Comparison of ENCODE assay signal across 20 cellular contexts in genomic region chr5:104082754-104083153, GRCh38.
DNase-seq lines count a peak whose midpoint lies in the region; ATAC-seq, FAIRE-seq and TF ChIP-seq lines count a peak whose summit lies in the region.
"Had no signal": no experiment of that assay in that cellular context is flagged by ENCODE, and none has a peak within 500 bp of the region (broad histone marks: within the 10 kb centered on the region; RNA-seq: fewer than 3 reads in every experiment).

No MANE protein-coding gene starts in this region.

- no peak overlapping the region for H3K14ac ChIP-seq in IMR-90 (replicated peaks; ENCODE audit: low read depth, low read length)

- no peaks in the 10 kb centered on the region; a peak in 1 of 5 replicates for H3K36me3 ChIP-seq in HepG2 (replicated peaks in 1 of 2; ENCODE audit: control insufficient read depth in 1 of 2, insufficient read depth in 2 of 2, low read length in 2 of 2)
- no peaks in the 10 kb centered on the region for H3K36me3 ChIP-seq in right lobe of liver
- no peaks in the 10 kb centered on the region for H3K36me3 ChIP-seq in IMR-90 (ENCODE audit: control insufficient read depth, insufficient read depth, low read length)
- H3K36me3 ChIP-seq in PC-3 (ENCODE audit: low read depth, low read length) = no peaks in the 10 kb centered on the region
- no peaks in the 10 kb centered on the region for H3K36me3 ChIP-seq in thyroid gland
- H3K36me3 ChIP-seq in effector memory CD4-positive, alpha-beta T cell (ENCODE audit: control insufficient read depth, insufficient read depth, low read length) = no peaks in the 10 kb centered on the region
- H3K36me3 ChIP-seq: BE2C had no signal

- H3K27ac ChIP-seq in HepG2 (ENCODE audit: extremely low read length, insufficient read depth, low read length) (no peak overlapping the region), right lobe of liver (no peak overlapping the region), IMR-90 (ENCODE audit: insufficient read depth, low read length) (no peak overlapping the region), PC-3 (ENCODE audit: low read length) (no peak overlapping the region), thyroid gland (no peak overlapping the region)
- no peak overlapping the region for H3K27ac ChIP-seq in effector memory CD4-positive, alpha-beta T cell (ENCODE audit: insufficient read depth, low read length, poor library complexity, severe bottlenecking)

- no peak overlapping the region for H3K4me3 ChIP-seq in HepG2 (replicated peaks in 1 of 3; ENCODE audit: insufficient read depth in 1 of 3, low read depth in 2 of 3, low read length in 3 of 3)
- H3K4me3 ChIP-seq in right lobe of liver = no peak overlapping the region
- H3K4me3 ChIP-seq in IMR-90 (ENCODE audit: insufficient read depth, low read depth, low read length) = no peak overlapping the region
- no peak overlapping the region for H3K4me3 ChIP-seq in PC-3 (ENCODE audit: low read length)
- no peak overlapping the region for H3K4me3 ChIP-seq in thyroid gland (replicated peaks in 1 of 3)
- no peak overlapping the region for H3K4me3 ChIP-seq in effector memory CD4-positive, alpha-beta T cell (ENCODE audit: insufficient read depth, low read depth, low read length, poor library complexity, severe bottlenecking)
- H3K4me3 ChIP-seq: GM23338 had no signal

- no peak overlapping the region for H3K4ac ChIP-seq in IMR-90 (ENCODE audit: low read depth, low read length)

- TF ChIP-seq EP300 in HepG2 (IDR thresholded peaks at IDR 0.05; ENCODE audit: low read depth in 2 of 2, low read length in 2 of 2) = no peak
- no peak for TF ChIP-seq EP300 in HepG2 (CRISPR knock-in tag; IDR thresholded peaks at IDR 0.05; ENCODE audit: borderline replicate concordance)

- H3K9ac ChIP-seq in HepG2 (ENCODE audit: insufficient read depth, low read depth, low read length) (no peak overlapping the region), IMR-90 (ENCODE audit: low read depth, low read length) (no peak overlapping the region), PC-3 (ENCODE audit: low read length) (no peak overlapping the region)

- 48% methylated on average over 2 of the region's 2 CpGs for WGBS in HepG2 (ENCODE audit: low lambda C conversion rate)
- WGBS in right lobe of liver (ENCODE audit: insufficient coverage, low coverage, low lambda C conversion rate, missing lambda C conversion rate) = 72% methylated on average over 2 of the region's 2 CpGs
- no CpG with 5 or more reads among the region's 2 CpGs for WGBS in IMR-90 (ENCODE audit: extremely low coverage in 2 of 2, insufficient read length in 1 of 2), 2 experiments
- WGBS in thyroid gland, 2 donors = 89 to 91% methylated on average over 2 of the region's 2 CpGs

- H2BK120ac ChIP-seq in IMR-90 (ENCODE audit: low read depth, low read length) = no peak overlapping the region

- H3K9me3 ChIP-seq in HepG2 (ENCODE audit: low read length) (no peaks in the 10 kb centered on the region), right lobe of liver (no peaks in the 10 kb centered on the region), IMR-90 (ENCODE audit: control insufficient read depth, insufficient read depth, low read length) (0 out of 2 replicates have a peak, but pooled peaks cover 2% of the 10 kb centered on the region), PC-3 (ENCODE audit: low read length) (no peaks in the 10 kb centered on the region), thyroid gland (no peaks in the 10 kb centered on the region)
- H3K9me3 ChIP-seq in effector memory CD4-positive, alpha-beta T cell (ENCODE audit: control insufficient read depth, low read length) = no peaks in the 10 kb centered on the region
- H3K9me3 ChIP-seq: BE2C, Caco-2 had no signal

- dilution Hi-C loops in IMR-90 (cut with HindIII; ENCODE audit: low sequenced_read_pairs, unreplicated experiment) = no loop called here

- H3K4me2 ChIP-seq in HepG2 (ENCODE audit: low read depth, low read length) = no peak overlapping the region
- no peak overlapping the region for H3K4me2 ChIP-seq in IMR-90 (ENCODE audit: low read depth, low read length)
- no peak overlapping the region for H3K4me2 ChIP-seq in PC-3 (ENCODE audit: low read length)
- H3K4me2 ChIP-seq: GM23338 had no signal

- no peak overlapping the region for H2BK20ac ChIP-seq in IMR-90 (ENCODE audit: low read depth, low read length)

- no peak for TF ChIP-seq POLR2A in HepG2 (IDR thresholded peaks at IDR 0.05; ENCODE audit: insufficient read depth in 1 of 2, low read depth in 2 of 2, low read length in 2 of 2)
- TF ChIP-seq POLR2A in right lobe of liver (IDR thresholded peaks at IDR 0.05) = no peak
- no peak for TF ChIP-seq POLR2A in IMR-90 (IDR thresholded peaks at IDR 0.05; ENCODE audit: low read depth, low read length)
- TF ChIP-seq POLR2A in thyroid gland (IDR thresholded peaks at IDR 0.05) = no peak

- no peak overlapping the region for H2AK5ac ChIP-seq in IMR-90 (ENCODE audit: low read depth, low read length)

- H4K5ac ChIP-seq in IMR-90 (ENCODE audit: low read depth, low read length) = no peak overlapping the region

- DNase-seq in HepG2 (ENCODE audit: low spot score) = no peak
- DNase-seq in right lobe of liver = no peak
- DNase-seq in IMR-90 = no peak
- DNase-seq in PC-3 = no peak
- DNase-seq in NCI-H82 (lab: John Stamatoyannopoulos, UW) = no peak
- DNase-seq in thyroid gland = no peak
- no peak for DNase-seq in effector memory CD4-positive, alpha-beta T cell
- DNase-seq: ACHN; BE2C; C1 segment of cervical spinal cord; Caco-2; CD4-positive, CD25-positive, alpha-beta regulatory T cell; CD8-positive, alpha-beta memory T cell; GDM1; H7 had no signal

- H3K27me3 ChIP-seq in HepG2 (ENCODE audit: control insufficient read depth in 1 of 2, insufficient read depth in 2 of 2, low read length in 2 of 2) = no peaks in the 10 kb centered on the region
- H3K27me3 ChIP-seq in right lobe of liver = no peaks in the 10 kb centered on the region
- H3K27me3 ChIP-seq in IMR-90 (ENCODE audit: control insufficient read depth, insufficient read depth, low read length) = no peaks in the 10 kb centered on the region
- no peaks in the 10 kb centered on the region for H3K27me3 ChIP-seq in PC-3 (ENCODE audit: low read length)
- no peaks in the 10 kb centered on the region for H3K27me3 ChIP-seq in thyroid gland
- no peaks in the 10 kb centered on the region for H3K27me3 ChIP-seq in effector memory CD4-positive, alpha-beta T cell (replicated peaks; ENCODE audit: control insufficient read depth, insufficient read depth, low read length, poor library complexity, severe bottlenecking)
- H3K27me3 ChIP-seq: BE2C had no signal

- no peaks in the 10 kb centered on the region for H3K9me2 ChIP-seq in PC-3 (replicated peaks; ENCODE audit: low read length)

- H3K18ac ChIP-seq in IMR-90 (ENCODE audit: low read depth, low read length) = no peak overlapping the region

- intact Hi-C loops in HepG2 (cut with micrococcal nuclease; ENCODE audit: unreplicated experiment) (no loop called here), right lobe of liver (cut with DNase I) (no loop called here), IMR-90 (cut with micrococcal nuclease) (no loop called here), PC-3 (cut with micrococcal nuclease) (loop anchor here (10.0 kb wide), 2 partner anchors 262 to 278 kb away; no protein-coding TSS in a partner anchor), thyroid gland (cut with DNase I) (no loop called here)

- H2AK9ac ChIP-seq in IMR-90 (replicated peaks; ENCODE audit: low read depth, low read length, poor library complexity) = no peak overlapping the region

- no peaks in the 10 kb centered on the region for H3F3A ChIP-seq in PC-3 (ENCODE audit: low read length, unreplicated experiment)

- no peak overlapping the region for H3K56ac ChIP-seq in IMR-90 (ENCODE audit: extremely low read depth, insufficient read depth, low read length)

- H2BK15ac ChIP-seq in IMR-90 (ENCODE audit: low read depth, low read length) = no peak overlapping the region

- CTCF ChIA-PET in HepG2 (lab: Yijun Ruan, JAX; ENCODE audit: low intra/inter-chr PET ratio, low total read pairs) = no interaction called here
- CTCF ChIA-PET in IMR-90 (lab: Yijun Ruan, JAX) = no interaction called here
- CTCF ChIA-PET in PC-3 (lab: Charles Lee) = no interaction called here

- TF ChIP-seq RAD21 in HepG2 (CRISPR knock-in tag; IDR thresholded peaks at IDR 0.05) = no peak
- TF ChIP-seq RAD21 in IMR-90 (IDR thresholded peaks at IDR 0.05; ENCODE audit: low read length) = no peak

- H2AFZ ChIP-seq in HepG2 (ENCODE audit: low read length) (no peak overlapping the region), IMR-90 (replicated peaks; ENCODE audit: low read length, poor library complexity) (no peak overlapping the region), PC-3 (ENCODE audit: low read length) (no peak overlapping the region)

- no peaks in the 10 kb centered on the region for H3K4me1 ChIP-seq in HepG2 (ENCODE audit: insufficient read depth, low read length)
- H3K4me1 ChIP-seq in right lobe of liver = peaks cover 0 to 3% (median 0%) of the 10 kb centered on the region in 4 donors
- H3K4me1 ChIP-seq in IMR-90 (ENCODE audit: control insufficient read depth, insufficient read depth, low read length) = no peaks in the 10 kb centered on the region
- H3K4me1 ChIP-seq in PC-3 (ENCODE audit: insufficient read depth, low read length) = no peaks in the 10 kb centered on the region
- H3K4me1 ChIP-seq in thyroid gland = no peaks in the 10 kb centered on the region
- no peaks in the 10 kb centered on the region for H3K4me1 ChIP-seq in effector memory CD4-positive, alpha-beta T cell (ENCODE audit: control insufficient read depth, insufficient read depth, low read length, poor library complexity, severe bottlenecking)
- H3K4me1 ChIP-seq: BE2C had no signal

- POLR2A ChIA-PET in HepG2 (lab: Yijun Ruan, JAX) = no interaction called here
- POLR2A ChIA-PET in IMR-90 (lab: Charles Lee; ENCODE audit: unreplicated experiment) = no interaction called here
- POLR2A ChIA-PET in PC-3 (lab: Charles Lee; ENCODE audit: unreplicated experiment) = no interaction called here

- BruUV-seq in HepG2 (replicated peaks; lab: Mats Ljungman, UMichigan) (no TSS peak), IMR-90 (replicated peaks; lab: Mats Ljungman, UMichigan) (no TSS peak), PC-3 (replicated peaks; lab: Mats Ljungman, UMichigan) (no TSS peak)

- in situ Hi-C loops in HepG2 (cut with HindIII; ENCODE audit: extremely low pct_ligation_motif_present, low pct_unique_long_range_greater_than_20kb) = no loop called here
- in situ Hi-C loops in IMR-90 (cut with MboI; ENCODE audit: low sequenced_read_pairs) = no loop called here

- H2BK5ac ChIP-seq in IMR-90 (ENCODE audit: low read depth, low read length, poor library complexity, severe bottlenecking) = no peak overlapping the region

- no peaks in the 10 kb centered on the region for H3K79me2 ChIP-seq in HepG2 (ENCODE audit: insufficient read depth, low read length)
- no peaks in the 10 kb centered on the region for H3K79me2 ChIP-seq in PC-3 (ENCODE audit: low read length)

- no peak for TF ChIP-seq CTCF in HepG2 (CRISPR knock-in tag; IDR thresholded peaks at IDR 0.05)
- TF ChIP-seq CTCF in right lobe of liver (IDR thresholded peaks at IDR 0.05) = no peak
- TF ChIP-seq CTCF in IMR-90 (conservative IDR thresholded peaks at IDR 0.05; ENCODE audit: low read depth, low read length) = no peak
- peak; percentile 34; the same call in 1 of the 2 replicates for TF ChIP-seq CTCF in PC-3 (conservative IDR thresholded peaks at IDR 0.05; ENCODE audit: low read depth, low read length)
- no peak for TF ChIP-seq CTCF in thyroid gland (IDR thresholded peaks at IDR 0.05)

- ATAC-seq in HepG2 (no peak), right lobe of liver (no peak), IMR-90 (ENCODE audit: low read depth) (no peak), PC-3 (no peak)
- ATAC-seq: GM23338 had no signal

- no peaks in the 10 kb centered on the region for H4K20me1 ChIP-seq in HepG2 (ENCODE audit: insufficient read depth, low read length)
- no peaks in the 10 kb centered on the region for H4K20me1 ChIP-seq in IMR-90 (ENCODE audit: insufficient read depth, low read length)
- H4K20me1 ChIP-seq in PC-3 (ENCODE audit: low read length) = no peaks in the 10 kb centered on the region

- no peak for FAIRE-seq in HepG2 (lab: Jason Lieb, UNC)
- FAIRE-seq: D721Med, GM12892, GM18507, HTR-8/SVneo had no signal

- no peaks in the 10 kb centered on the region for H3K79me1 ChIP-seq in IMR-90 (ENCODE audit: low read depth in 1 of 2, low read length in 2 of 2)

- no peak overlapping the region for H4K8ac ChIP-seq in IMR-90 (ENCODE audit: low read depth in 2 of 2, low read length in 2 of 2)

- H4K91ac ChIP-seq in IMR-90 (ENCODE audit: insufficient read depth, low read depth, low read length) = no peak overlapping the region

- H3K9me1 ChIP-seq in IMR-90 (ENCODE audit: insufficient read depth, low read length) = no peaks in the 10 kb centered on the region

- no peak overlapping the region for H3K23ac ChIP-seq in IMR-90 (ENCODE audit: low read depth, low read length)
